In genomic region chr9:17003576-17004240, GRCh38 we compare ENCODE assay signal across 2 cellular contexts.
A peak's percentile ranks its signal among the peaks of the same experiment; 100 is the strongest.
TF ChIP-seq lines count a peak whose summit lies in the region.

No MANE protein-coding gene starts in this region.

TF ChIP-seq in IMR-90, 13 proteins besides CTCF, POLR2A, EP300 and RAD21:
- TF ChIP-seq ELK1 (IDR thresholded peaks at IDR 0.05; ENCODE audit: borderline replicate concordance, low read depth, low read length) (no peak), CEBPB (IDR thresholded peaks at IDR 0.05; ENCODE audit: low read depth, low read length) (peak; percentile 46; the same call in 1 of the 2 replicates)

TF ChIP-seq in GM12878, 131 proteins besides CTCF, POLR2A, EP300 and RAD21:
- TF ChIP-seq ZNF217 (IDR thresholded peaks at IDR 0.05), result no peak
- TF ChIP-seq TBL1XR1 (IDR thresholded peaks at IDR 0.05; ENCODE audit: low read depth, low read length), result no peak
- TF ChIP-seq MTA2 (IDR thresholded peaks at IDR 0.05; ENCODE audit: low read depth), result no peak
- no peak for TF ChIP-seq SREBF2 (IDR thresholded peaks at IDR 0.05; ENCODE audit: low read length)
- no peak for TF ChIP-seq MAX (IDR thresholded peaks at IDR 0.05; ENCODE audit: low read depth, low read length)
- TF ChIP-seq, protein P1, sequence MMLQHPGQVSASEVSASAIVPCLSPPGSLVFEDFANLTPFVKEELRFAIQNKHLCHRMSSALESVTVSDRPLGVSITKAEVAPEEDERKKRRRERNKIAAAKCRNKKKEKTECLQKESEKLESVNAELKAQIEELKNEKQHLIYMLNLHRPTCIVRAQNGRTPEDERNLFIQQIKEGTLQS (IDR thresholded peaks at IDR 0.05; ENCODE audit: borderline replicate concordance, extremely low read depth, low read depth, low read length), result no peak
- no peak for TF ChIP-seq BACH1 (IDR thresholded peaks at IDR 0.05; ENCODE audit: borderline replicate concordance)
- no peak for TF ChIP-seq CHD2 (IDR thresholded peaks at IDR 0.05; ENCODE audit: borderline replicate concordance, low read depth, low read length)
